8 cellular contexts compared by ENCODE assay signal in genomic region chr14:77124345-77125274, GRCh38. TPM values are rescaled to one million over a fixed set of nuclear protein-coding genes. Genes with fewer than 3 reads are reported as not detected.
DNase-seq lines count a peak whose midpoint lies in the region; ATAC-seq and TF ChIP-seq lines count a peak whose summit lies in the region.

No MANE protein-coding gene starts in this region.

- peaks cover 31% of the 10 kb centered on the region for H3K27me3 Mint-ChIP-seq in CD4-positive, CD25-positive, alpha-beta regulatory T cell
- H3K27me3 Mint-ChIP-seq in activated B cell treated with CpG ODN at 0.5 μM for 24 hours: peaks cover 5% of the 10 kb centered on the region

- H3K4me1 ChIP-seq in CD4-positive, CD25-positive, alpha-beta regulatory T cell (ENCODE audit: control insufficient read depth, insufficient read depth, low read length, poor library complexity, severe bottlenecking): peaks cover 57% of the 10 kb centered on the region

- no peak for TF ChIP-seq CTCF in activated B cell treated with CpG ODN at 0.5 μM for 24 hours (IDR thresholded peaks at IDR 0.05)

- H3K4me3 Mint-ChIP-seq in CD4-positive, CD25-positive, alpha-beta regulatory T cell: peak overlapping the region; percentile 11 to 91 (median 88)
- peak overlapping the region; percentile 85 for H3K4me3 Mint-ChIP-seq in activated B cell treated with CpG ODN at 0.5 μM for 24 hours

- peaks cover 13 to 58% (median 41%) of the 10 kb centered on the region in 4 donors for H3K4me1 Mint-ChIP-seq in CD4-positive, CD25-positive, alpha-beta regulatory T cell
- peaks cover 61% of the 10 kb centered on the region for H3K4me1 Mint-ChIP-seq in activated B cell treated with CpG ODN at 0.5 μM for 24 hours

- H3K36me3 ChIP-seq in CD4-positive, CD25-positive, alpha-beta regulatory T cell (ENCODE audit: control insufficient read depth, insufficient read depth, low read length): no peaks in the 10 kb centered on the region

- peak; percentile 57 to 80 (median 75) for DNase-seq in CD4-positive, CD25-positive, alpha-beta regulatory T cell
- DNase-seq in HK-2 (ENCODE audit: unreplicated experiment): peak; percentile 38
- peak; percentile 80 for DNase-seq in activated B cell treated with CpG ODN at 0.5 μM for 24 hours
- peak; percentile 81 for DNase-seq in central memory CD4-positive, alpha-beta T cell
- peak; percentile 27 for DNase-seq in kidney tubule cell (ENCODE audit: low spot score)
- DNase-seq in stimulated activated CD4-positive, alpha-beta T cell treated with anti-CD3 and anti-CD28 coated beads, Interleukin-1b, Interleukin-23, amount 100 ng/mL, for 1 hour (ENCODE audit: low read depth in 2 of 2): peak; percentile 14 to 22
- no peak for DNase-seq in SHP77 treated with DMSO at 0.1 percent for 48 hours (lab: John Stamatoyannopoulos, UW)
- no peak for DNase-seq in NCI-H510A treated with DMSO at 0.1 percent for 48 hours (lab: John Stamatoyannopoulos, UW)

- intact Hi-C loops in activated B cell treated with CpG ODN at 0.5 μM for 24 hours (cut with micrococcal nuclease): loop anchor here (1.0 to 10.0 kb wide), 8 partner anchors 16 to 1610 kb away; no protein-coding TSS in a partner anchor

- no peaks in the 10 kb centered on the region for H3K9me3 ChIP-seq in CD4-positive, CD25-positive, alpha-beta regulatory T cell (ENCODE audit: control insufficient read depth in 2 of 2, low read length in 2 of 2)

- CTCF ChIA-PET in activated B cell treated with CpG ODN at 0.5 μM for 24 hours (lab: Charles Lee): interaction anchor here (0.9 to 10.9 kb wide), 18 partner anchors 8 to 254 kb away, joined by 3 to 151 read pairs (median 4); partner anchors contain the start of gene CIPC

- peak overlapping the region; percentile 48 for H3K27ac ChIP-seq in CD4-positive, CD25-positive, alpha-beta regulatory T cell (ENCODE audit: insufficient read depth, low read length, poor library complexity, severe bottlenecking)

- peaks cover 0 to 2% (median 0%) of the 10 kb centered on the region in 7 donors for H3K9me3 Mint-ChIP-seq in CD4-positive, CD25-positive, alpha-beta regulatory T cell
- H3K9me3 Mint-ChIP-seq in activated B cell treated with CpG ODN at 0.5 μM for 24 hours: no peaks in the 10 kb centered on the region

- POLR2A ChIA-PET in activated B cell treated with CpG ODN at 0.5 μM for 24 hours (lab: Charles Lee): interaction anchor here (0.8 to 11.4 kb wide), 21 partner anchors 9 to 312 kb away, joined by 3 to 329 read pairs (median 6); partner anchors contain the start of genes ANGEL1, CIPC, GSTZ1 and IRF2BPL

- ATAC-seq in CD4-positive, CD25-positive, alpha-beta regulatory T cell (ENCODE audit: low read depth in 2 of 2): peak; percentile 74 to 75
- peak; percentile 35 for ATAC-seq in activated B cell treated with CpG ODN at 0.5 μM for 24 hours (ENCODE audit: low read depth)

- H3K36me3 Mint-ChIP-seq in CD4-positive, CD25-positive, alpha-beta regulatory T cell: no peaks in the 10 kb centered on the region
- H3K36me3 Mint-ChIP-seq in activated B cell treated with CpG ODN at 0.5 μM for 24 hours (ENCODE audit: low read depth): no peaks in the 10 kb centered on the region

- H3K27ac Mint-ChIP-seq in CD4-positive, CD25-positive, alpha-beta regulatory T cell: peak overlapping the region; percentile 78 to 95 (median 86)
- peak overlapping the region; percentile 98 for H3K27ac Mint-ChIP-seq in activated B cell treated with CpG ODN at 0.5 μM for 24 hours

- H3K4me3 ChIP-seq in CD4-positive, CD25-positive, alpha-beta regulatory T cell (ENCODE audit: low read depth, low read length): peak overlapping the region; percentile 83

- H3K27me3 ChIP-seq in CD4-positive, CD25-positive, alpha-beta regulatory T cell (ENCODE audit: control insufficient read depth, insufficient read depth, low read length): peaks cover 9% of the 10 kb centered on the region

RNA-seq across cellular contexts. Expression of gene ZDHHC22, which starts 17.0 kb away (rescaled TPM):
- total RNA-seq in CD4-positive, CD25-positive, alpha-beta regulatory T cell: not detected
- polyA plus RNA-seq in CD4-positive, CD25-positive, alpha-beta regulatory T cell: not detected
- total RNA-seq in activated B cell treated with CpG ODN at 0.5 μM for 24 hours: not detected in 2 replicates

RNA-seq across cellular contexts. Expression of gene CIPC, which starts 26.6 kb away (rescaled TPM):
- 12.3 TPM for total RNA-seq in CD4-positive, CD25-positive, alpha-beta regulatory T cell
- 10 to 100 TPM; 11.4 to 14.2 (median 12.5) TPM for polyA plus RNA-seq in CD4-positive, CD25-positive, alpha-beta regulatory T cell
- total RNA-seq in activated B cell treated with CpG ODN at 0.5 μM for 24 hours: 26.6 and 28.5 TPM in 2 replicates

RNA-seq across cellular contexts. Expression of gene TMEM63C, which starts 57.0 kb away (rescaled TPM):
- 1.2 TPM for total RNA-seq in CD4-positive, CD25-positive, alpha-beta regulatory T cell
- not detected for polyA plus RNA-seq in CD4-positive, CD25-positive, alpha-beta regulatory T cell
- total RNA-seq in activated B cell treated with CpG ODN at 0.5 μM for 24 hours: 0.15 and 1.5 TPM in 2 replicates

Comparison
In these comparisons a context has a peak if more than half of its experiments do, and no peak if none do; other contexts are left out.
1. DNase-seq: peak in CD4-positive, CD25-positive, alpha-beta regulatory T cell (3 of 3), HK-2 (single experiment), activated B cell treated with CpG ODN at 0.5 μM for 24 hours (single experiment), central memory CD4-positive, alpha-beta T cell (single experiment), kidney tubule cell (single experiment) and stimulated activated CD4-positive, alpha-beta T cell treated with anti-CD3 and anti-CD28 coated beads, Interleukin-1b, Interleukin-23, amount 100 ng/mL, for 1 hour (2 of 2); none in SHP77 treated with DMSO at 0.1 percent for 48 hours (single experiment) and NCI-H510A treated with DMSO at 0.1 percent for 48 hours (single experiment).